ENCODE assay signal across 12 cellular contexts in genomic region chr4:56723201-56723605, GRCh38. TPM values are rescaled to one million over a fixed set of nuclear protein-coding genes. Genes with fewer than 3 reads are reported as not detected.
DNase-seq lines count a peak whose midpoint lies in the region; ATAC-seq and TF ChIP-seq lines count a peak whose summit lies in the region.
"Had no signal": no experiment of that assay in that cellular context is flagged by ENCODE, and none has a peak within 500 bp of the region (broad histone marks: within the 10 kb centered on the region; RNA-seq: fewer than 3 reads in every experiment).

No MANE protein-coding gene starts in this region.

- H3K27me3 Mint-ChIP-seq in stimulated activated memory B cell treated with anti-CD40 and anti-IgM and Interleukin-4, amounts not matched to agents 10 μg/mL and 1 μg/mL and 100 μg/mL, for 72 hours, result no peaks in the 10 kb centered on the region
- H3K27me3 Mint-ChIP-seq in endodermal cell (ENCODE audit: insufficient read depth), result peaks cover 5% of the 10 kb centered on the region

- intact Hi-C loops in posterior vena cava (cut with DNase I), result no loop called here

- peaks cover 2% of the 10 kb centered on the region for H3K9me3 Mint-ChIP-seq in stimulated activated memory B cell treated with anti-CD40 and anti-IgM and Interleukin-4, amounts not matched to agents 10 μg/mL and 1 μg/mL and 100 μg/mL, for 72 hours
- H3K9me3 Mint-ChIP-seq in endodermal cell, result peaks cover 2% of the 10 kb centered on the region
- H3K9me3 Mint-ChIP-seq: HFFc6 had no signal

- H3K9me2 ChIP-seq in Loucy (replicated peaks; ENCODE audit: low read depth, low read length), result no peaks in the 10 kb centered on the region

- 88 to 100% methylated on average over 2 to 5 of the region's 5 CpGs for WGBS in endodermal cell (ENCODE audit: insufficient coverage in 1 of 2, insufficient read length in 1 of 2), 2 experiments

- H3K27me3 ChIP-seq in Loucy (ENCODE audit: insufficient read depth, low read length, poor library complexity, severe bottlenecking), result no peaks in the 10 kb centered on the region
- H3K27me3 ChIP-seq in endodermal cell (ENCODE audit: control insufficient read depth, insufficient read depth, low read length, poor library complexity, severe bottlenecking), result no peaks in the 10 kb centered on the region

- no peak overlapping the region for H3K27ac ChIP-seq in endodermal cell (ENCODE audit: low read depth, low read length)
- H3K27ac ChIP-seq: skin epidermis had no signal

- H3K9me3 ChIP-seq in Loucy (ENCODE audit: insufficient read depth, low read depth, low read length), result no peaks in the 10 kb centered on the region
- H3K9me3 ChIP-seq in endodermal cell (ENCODE audit: control insufficient read depth, low read length), result no peaks in the 10 kb centered on the region

- no peaks in the 10 kb centered on the region for H4K20me1 ChIP-seq in Loucy (ENCODE audit: insufficient read depth, low read length, poor library complexity, severe bottlenecking)

- no peak overlapping the region for H3K27ac Mint-ChIP-seq in stimulated activated memory B cell treated with anti-CD40 and anti-IgM and Interleukin-4, amounts not matched to agents 10 μg/mL and 1 μg/mL and 100 μg/mL, for 72 hours
- no peak overlapping the region for H3K27ac Mint-ChIP-seq in endodermal cell
- H3K27ac Mint-ChIP-seq: HFFc6 had no signal

- no peak overlapping the region for H3K9ac ChIP-seq in Loucy (ENCODE audit: low read depth, low read length, poor library complexity, severe bottlenecking)
- H3K9ac ChIP-seq in endodermal cell (ENCODE audit: extremely low read depth, low read length, poor library complexity, severe bottlenecking), result no peak overlapping the region

- no peaks in the 10 kb centered on the region for H3F3A ChIP-seq in Loucy (ENCODE audit: low read depth)

- no peak overlapping the region for H3K4me3 ChIP-seq in Loucy (ENCODE audit: low read length, poor library complexity, severe bottlenecking)
- H3K4me3 ChIP-seq in endodermal cell (ENCODE audit: low read length), result no peak overlapping the region
- H3K4me3 ChIP-seq: skin epidermis had no signal

- TF ChIP-seq CTCF in Loucy (conservative IDR thresholded peaks at IDR 0.05; ENCODE audit: low read length) (no peak), endodermal cell (conservative IDR thresholded peaks at IDR 0.05) (no peak)

- H3K4me3 Mint-ChIP-seq in stimulated activated memory B cell treated with anti-CD40 and anti-IgM and Interleukin-4, amounts not matched to agents 10 μg/mL and 1 μg/mL and 100 μg/mL, for 72 hours, result no peak overlapping the region
- no peak overlapping the region for H3K4me3 Mint-ChIP-seq in endodermal cell
- H3K4me3 Mint-ChIP-seq: HFFc6 had no signal

- no peaks in the 10 kb centered on the region for H3K36me3 Mint-ChIP-seq in stimulated activated memory B cell treated with anti-CD40 and anti-IgM and Interleukin-4, amounts not matched to agents 10 μg/mL and 1 μg/mL and 100 μg/mL, for 72 hours
- H3K36me3 Mint-ChIP-seq in endodermal cell (ENCODE audit: low read depth), result no peaks in the 10 kb centered on the region

- peak overlapping the region; percentile 24; the same call in 1 of the 2 replicates for H2AFZ ChIP-seq in Loucy (ENCODE audit: low read length)

- H3K79me2 ChIP-seq in Loucy (ENCODE audit: insufficient read depth, low read length), result no peaks in the 10 kb centered on the region

- no peaks in the 10 kb centered on the region for H3K36me3 ChIP-seq in Loucy (ENCODE audit: insufficient read depth, low read length)
- no peaks in the 10 kb centered on the region for H3K36me3 ChIP-seq in endodermal cell (ENCODE audit: control insufficient read depth, insufficient read depth, low read length)

- H3K4me1 ChIP-seq in Loucy (ENCODE audit: insufficient read depth, low read length, poor library complexity, severe bottlenecking), result peaks cover 8% of the 10 kb centered on the region
- no peaks in the 10 kb centered on the region for H3K4me1 ChIP-seq in endodermal cell (ENCODE audit: control insufficient read depth, insufficient read depth, low read length)

- H3K4me2 ChIP-seq in Loucy (ENCODE audit: low read depth, low read length, poor library complexity, severe bottlenecking), result no peak overlapping the region

- peak; percentile 81 for ATAC-seq in esophagus mucosa
- ATAC-seq in stimulated activated memory B cell treated with anti-CD40 and anti-IgM and Interleukin-4, amounts not matched to agents 10 μg/mL and 1 μg/mL and 100 μg/mL, for 72 hours, result peak; percentile 67

- peak; percentile 62 for DNase-seq in activated CD8-positive, alpha-beta memory T cell treated with anti-CD3 and anti-CD28 coated beads, Interleukin-2, amount 50 U/mL, for 48 hours
- DNase-seq in activated CD8-positive, alpha-beta memory T cell treated with anti-CD3 and anti-CD28 coated beads, Interleukin-2, amount 50 U/mL, for 4 hours, result no peak
- DNase-seq in NCI-H1930 (lab: John Stamatoyannopoulos, UW), result no peak
- DNase-seq in posterior vena cava (ENCODE audit: low spot score), result no peak
- no peak for DNase-seq in endodermal cell
- DNase-seq: GF-D8, HFFc6, T-helper 9 cell had no signal

- peaks cover 7% of the 10 kb centered on the region for H3K4me1 Mint-ChIP-seq in stimulated activated memory B cell treated with anti-CD40 and anti-IgM and Interleukin-4, amounts not matched to agents 10 μg/mL and 1 μg/mL and 100 μg/mL, for 72 hours
- H3K4me1 Mint-ChIP-seq in endodermal cell, result no peaks in the 10 kb centered on the region

RNA-seq across cellular contexts. Expression of gene HOPX, which starts 42.1 kb away (rescaled TPM):
- total RNA-seq in esophagus mucosa (249 TPM), posterior vena cava (10 to 100 TPM; 62.9 to 63.5 TPM), endodermal cell (not detected)
- 0.78 TPM for polyA plus RNA-seq in endodermal cell (2013, experiment 1 of 2)
- polyA plus RNA-seq in endodermal cell (2013, experiment 2 of 2), result 0.75 TPM
- total RNA-seq: HFFc6 had no signal

Comparison
In these comparisons a context has a peak if more than half of its experiments do, and no peak if none do; other contexts are left out.
1. RNA of gene HOPX, which starts 42.1 kb away (total RNA-seq): 249 TPM in esophagus mucosa (single experiment) and 62.9 to 63.5 TPM in posterior vena cava; not detected in endodermal cell; every median in the first group is over 10 times any median in the second.